18 cellular contexts compared by ENCODE assay signal in genomic region chr18:63291278-63291677, GRCh38. TPM values are rescaled to one million over a fixed set of nuclear protein-coding genes. Genes with fewer than 3 reads are reported as not detected.
A peak's percentile ranks its signal among the peaks of the same experiment; 100 is the strongest.
DNase-seq lines count a peak whose midpoint lies in the region; ATAC-seq and TF ChIP-seq lines count a peak whose summit lies in the region.
"Had no signal": no experiment of that assay in that cellular context is flagged by ENCODE, and none has a peak within 500 bp of the region (broad histone marks: within the 10 kb centered on the region; RNA-seq: fewer than 3 reads in every experiment).

No MANE protein-coding gene starts in this region.

- H3K27me3 ChIP-seq in cardiac muscle cell (no peaks in the 10 kb centered on the region), left ventricle myocardium inferior (ENCODE audit: low read depth) (no peaks in the 10 kb centered on the region), OCI-LY1 (ENCODE audit: insufficient read depth, low read length) (no peaks in the 10 kb centered on the region), testis (no peaks in the 10 kb centered on the region)
- H3K27me3 ChIP-seq: hepatocyte, SJSA1 had no signal

- no peak for TF ChIP-seq POLR2A in testis (IDR thresholded peaks at IDR 0.05)

- H3K79me2 ChIP-seq in OCI-LY1 (ENCODE audit: insufficient read depth, low read length), result peaks cover 98% of the 10 kb centered on the region
- H3K79me2 ChIP-seq: hepatocyte had no signal

- H3K4me3 ChIP-seq in cardiac muscle cell, result no peak overlapping the region
- H3K4me3 ChIP-seq in left ventricle myocardium inferior, result no peak overlapping the region
- H3K4me3 ChIP-seq in OCI-LY1 (ENCODE audit: low read depth, low read length, poor library complexity, severe bottlenecking), result peak overlapping the region; percentile 13
- H3K4me3 ChIP-seq in testis, result no peak overlapping the region
- H3K4me3 ChIP-seq: GM12878, hepatocyte, SJSA1, smooth muscle cell, thoracic aorta had no signal

- H3K27ac ChIP-seq in cardiac muscle cell (peak overlapping the region; percentile 14), left ventricle myocardium inferior (replicated peaks) (no peak overlapping the region), OCI-LY1 (ENCODE audit: low read depth, low read length, poor library complexity, severe bottlenecking) (peak overlapping the region; percentile 78), testis (peak overlapping the region; percentile 14 to 53)
- H3K27ac ChIP-seq: hepatocyte, SJSA1, thoracic aorta had no signal

- H3K36me3 ChIP-seq in cardiac muscle cell (no peaks in the 10 kb centered on the region), left ventricle myocardium inferior (no peaks in the 10 kb centered on the region), OCI-LY1 (ENCODE audit: insufficient read depth, low read length) (peaks cover 96% of the 10 kb centered on the region), testis (ENCODE audit: low read depth, missing control alignments) (no peaks in the 10 kb centered on the region)
- H3K36me3 ChIP-seq: SJSA1, thoracic aorta had no signal

- H3K4me1 ChIP-seq in cardiac muscle cell (ENCODE audit: low read depth), result peaks cover 18% of the 10 kb centered on the region
- H3K4me1 ChIP-seq in left ventricle myocardium inferior, result peaks cover 52% of the 10 kb centered on the region
- peaks cover 99% of the 10 kb centered on the region for H3K4me1 ChIP-seq in OCI-LY1 (ENCODE audit: insufficient read depth, low read length, severe bottlenecking)
- peaks cover 54% of the 10 kb centered on the region for H3K4me1 ChIP-seq in testis
- H3K4me1 ChIP-seq: SJSA1 had no signal

- H2AFZ ChIP-seq in OCI-LY1 (ENCODE audit: low read length), result no peak overlapping the region
- H2AFZ ChIP-seq: hepatocyte had no signal

- H3K4me3 Mint-ChIP-seq in central memory CD8-positive, alpha-beta T cell, result peak overlapping the region; percentile 49
- H3K4me3 Mint-ChIP-seq: HFFc6 had no signal

- TF ChIP-seq CTCF in cardiac muscle cell (IDR thresholded peaks at IDR 0.05; ENCODE audit: low read depth, low read length) (no peak), left ventricle myocardium inferior (IDR thresholded peaks at IDR 0.05; ENCODE audit: borderline replicate concordance) (no peak), OCI-LY1 (IDR thresholded peaks at IDR 0.05; ENCODE audit: low read length) (no peak), testis (IDR thresholded peaks at IDR 0.05) (no peak)

- H3K9me3 ChIP-seq in cardiac muscle cell (ENCODE audit: low read depth) (no peaks in the 10 kb centered on the region), left ventricle myocardium inferior (replicated peaks) (no peaks in the 10 kb centered on the region), OCI-LY1 (ENCODE audit: low read length) (no peaks in the 10 kb centered on the region), testis (no peaks in the 10 kb centered on the region)
- H3K9me3 ChIP-seq: SJSA1, thoracic aorta had no signal

- no peak for ATAC-seq in central memory CD8-positive, alpha-beta T cell (replicated peaks; ENCODE audit: extremely low read depth, poor library complexity, severe bottlenecking)
- no peak for ATAC-seq in HG03280 (IDR thresholded peaks at IDR 0.05; ENCODE audit: unreplicated experiment)
- ATAC-seq: GM12878, PC-3 had no signal

- H3F3A ChIP-seq in OCI-LY1 (ENCODE audit: insufficient read depth, low read length), result no peaks in the 10 kb centered on the region

- no peak overlapping the region for H3K27ac Mint-ChIP-seq in central memory CD8-positive, alpha-beta T cell (ENCODE audit: low read depth)
- H3K27ac Mint-ChIP-seq: HFFc6, progenitor cell of endocrine pancreas had no signal

- intact Hi-C loops in left ventricle myocardium inferior (cut with micrococcal nuclease), result no loop called here
- intact Hi-C loops in testis (cut with DNase I; ENCODE audit: low total_unique reads), result no loop called here

- peaks cover 6% of the 10 kb centered on the region for H3K4me1 Mint-ChIP-seq in central memory CD8-positive, alpha-beta T cell

- H3K9me2 ChIP-seq in OCI-LY1 (ENCODE audit: low read depth, low read length), result no peaks in the 10 kb centered on the region

- H3K27me3 Mint-ChIP-seq in central memory CD8-positive, alpha-beta T cell, result no peaks in the 10 kb centered on the region

- no peaks in the 10 kb centered on the region for H3K9me3 Mint-ChIP-seq in central memory CD8-positive, alpha-beta T cell
- H3K9me3 Mint-ChIP-seq: HFFc6, nephron progenitor cell had no signal

- no peaks in the 10 kb centered on the region for H4K20me1 ChIP-seq in OCI-LY1 (ENCODE audit: insufficient read depth, low read length)

- H3K36me3 Mint-ChIP-seq in central memory CD8-positive, alpha-beta T cell (ENCODE audit: insufficient read depth), result peaks cover 13% of the 10 kb centered on the region

- WGBS in testis, 2 donors, result 41 to 49% methylated on average over 5 of the region's 5 CpGs

- no peak for DNase-seq in cardiac muscle cell (ENCODE audit: low read depth in 1 of 2, low spot score in 1 of 2)
- no peak for DNase-seq in left ventricle myocardium inferior
- DNase-seq in central memory CD8-positive, alpha-beta T cell (ENCODE audit: low spot score in 2 of 2), result no peak
- DNase-seq in testis, result no peak
- DNase-seq in HCEC 1CT, result no peak
- DNase-seq in NCI-H526 treated with DMSO at 0.1 percent for 48 hours (lab: John Stamatoyannopoulos, UW), result no peak
- DNase-seq: HFFc6, NCI-H1105 treated with DMSO at 0.1 percent for 48 hours, nephron progenitor cell, PC-3 had no signal

- no peak overlapping the region for H3K9ac ChIP-seq in OCI-LY1 (ENCODE audit: low read length)

- H3K4me2 ChIP-seq in OCI-LY1 (ENCODE audit: low read length), result peak overlapping the region; percentile 57; the same call in 1 of the 2 replicates
- H3K4me2 ChIP-seq: hepatocyte, smooth muscle cell had no signal

RNA-seq across cellular contexts. Expression of gene BCL2, which starts 28.3 kb away (rescaled TPM):
- total RNA-seq in cardiac muscle cell, result 0.70 and 0.98 TPM in 2 replicates
- polyA plus RNA-seq in cardiac muscle cell, result 0.02 and 0.51 TPM in 2 replicates
- total RNA-seq in left ventricle myocardium inferior, result 7.3 TPM
- total RNA-seq in testis, result 10 to 100 TPM; 16.0 to 20.8 TPM
- 6.3 TPM for polyA plus RNA-seq in testis (ENCODE audit: insufficient read depth, low read depth, low replicate concordance)
- polyA plus RNA-seq: smooth muscle cell had no signal
